In genomic region chr6:10343320-10343719, GRCh38 we compare ENCODE assay signal across 33 cellular contexts.
DNase-seq lines count a peak whose midpoint lies in the region; ATAC-seq, FAIRE-seq and TF ChIP-seq lines count a peak whose summit lies in the region.
"Had no signal": no experiment of that assay in that cellular context is flagged by ENCODE, and none has a peak within 500 bp of the region (broad histone marks: within the 10 kb centered on the region; RNA-seq: fewer than 3 reads in every experiment).

No MANE protein-coding gene starts in this region.

- no peak overlapping the region for H2AFZ ChIP-seq in Karpas-422 (ENCODE audit: low read length)

- TF ChIP-seq POLR2A in GM12891 (IDR thresholded peaks at IDR 0.05; ENCODE audit: low read depth, low read length) = no peak

- ATAC-seq in activated T-cell treated with anti-CD3 and anti-CD28 coated beads, Interleukin-2, amount 50 U/mL, for 72 hours (replicated peaks in 1 of 2) = no peak
- no peak for ATAC-seq in GM21528 (IDR thresholded peaks at IDR 0.05; ENCODE audit: low FRiP score, unreplicated experiment)
- ATAC-seq in HG02759 (IDR thresholded peaks at IDR 0.05; ENCODE audit: unreplicated experiment) = no peak
- ATAC-seq: activated CD8-positive, alpha-beta T cell treated with anti-CD3 and anti-CD28 coated beads for 36 hours; left colon; naive thymus-derived CD8-positive, alpha-beta T cell had no signal

- no peaks in the 10 kb centered on the region for H3K9me3 ChIP-seq in Karpas-422 (ENCODE audit: low read length)
- H3K9me3 ChIP-seq: breast epithelium, Peyer's patch, prostate gland, tibial artery had no signal

- no peaks in the 10 kb centered on the region for H3K36me3 Mint-ChIP-seq in chondrocyte (ENCODE audit: low read depth)
- no peaks in the 10 kb centered on the region for H3K36me3 Mint-ChIP-seq in activated T-cell treated with anti-CD3 and anti-CD28 coated beads, Interleukin-2, amount 50 U/mL, for 72 hours (ENCODE audit: insufficient read depth in 2 of 2)
- H3K36me3 Mint-ChIP-seq: activated naive CD8-positive, alpha-beta T cell; CD4-positive, alpha-beta memory T cell; immature natural killer cell had no signal

- no peaks in the 10 kb centered on the region for H3K4me1 Mint-ChIP-seq in chondrocyte (ENCODE audit: low read depth)
- H3K4me1 Mint-ChIP-seq in activated T-cell treated with anti-CD3 and anti-CD28 coated beads, Interleukin-2, amount 50 U/mL, for 72 hours (ENCODE audit: low read depth) = no peaks in the 10 kb centered on the region
- H3K4me1 Mint-ChIP-seq: B cell; CD4-positive, alpha-beta memory T cell; immature natural killer cell; naive thymus-derived CD8-positive, alpha-beta T cell had no signal

- no peak overlapping the region for H3K27ac ChIP-seq in Karpas-422 (ENCODE audit: low read length)
- H3K27ac ChIP-seq: breast epithelium, Peyer's patch, prostate gland, tibial artery had no signal

- TF ChIP-seq CTCF in chondrocyte (IDR thresholded peaks at IDR 0.05) = peak; percentile 10

- H3K79me2 ChIP-seq in Karpas-422 (ENCODE audit: low read length) = no peaks in the 10 kb centered on the region

- H3K4me1 ChIP-seq in Karpas-422 (ENCODE audit: low read length) = peaks cover 5% of the 10 kb centered on the region
- H3K4me1 ChIP-seq: breast epithelium, Peyer's patch, prostate gland, tibial artery had no signal

- no peak overlapping the region for H3K27ac Mint-ChIP-seq in chondrocyte (ENCODE audit: unreplicated experiment)
- H3K27ac Mint-ChIP-seq in activated T-cell treated with anti-CD3 and anti-CD28 coated beads, Interleukin-2, amount 50 U/mL, for 72 hours = no peak overlapping the region
- H3K27ac Mint-ChIP-seq: activated CD8-positive, alpha-beta T cell treated with anti-CD3 and anti-CD28 coated beads for 36 hours; activated naive CD8-positive, alpha-beta T cell; B cell; CD4-positive, alpha-beta memory T cell; immature natural killer cell; naive thymus-derived CD8-positive, alpha-beta T cell had no signal

- H3K9ac ChIP-seq in Karpas-422 (ENCODE audit: low read length) = no peak overlapping the region

- no peak overlapping the region for H3K4me3 Mint-ChIP-seq in chondrocyte (ENCODE audit: unreplicated experiment)
- no peak overlapping the region for H3K4me3 Mint-ChIP-seq in activated T-cell treated with anti-CD3 and anti-CD28 coated beads, Interleukin-2, amount 50 U/mL, for 72 hours
- H3K4me3 Mint-ChIP-seq: activated CD8-positive, alpha-beta T cell treated with anti-CD3 and anti-CD28 coated beads for 36 hours; activated naive CD8-positive, alpha-beta T cell; B cell; CD4-positive, alpha-beta memory T cell; immature natural killer cell; naive thymus-derived CD8-positive, alpha-beta T cell had no signal

- no peaks in the 10 kb centered on the region for H3K36me3 ChIP-seq in Karpas-422 (ENCODE audit: insufficient read depth, low read length)
- H3K36me3 ChIP-seq: breast epithelium, Peyer's patch, prostate gland, tibial artery had no signal

- no peak overlapping the region for H3K4me2 ChIP-seq in Karpas-422 (ENCODE audit: low read depth, low read length, poor library complexity, severe bottlenecking)

- DNase-seq in GM12891 (ENCODE audit: insufficient read length, low spot score) (no peak), Karpas-422 (peak; percentile 43), OCI-M1 (lab: John Stamatoyannopoulos, UW) (peak; percentile 25), chondrocyte (ENCODE audit: low spot score) (no peak), foreskin melanocyte (no peak)
- DNase-seq in activated T-cell treated with anti-CD3 and anti-CD28 coated beads, Interleukin-2, amount 50 U/mL, for 72 hours = no peak
- DNase-seq: activated CD4-positive, alpha-beta T cell treated with anti-CD3 and anti-CD28 coated beads for 1 hour; activated CD8-positive, alpha-beta T cell treated with anti-CD3 and anti-CD28 coated beads for 36 hours; activated effector memory CD4-positive, alpha-beta T cell treated with Interleukin-2 at 50 U/mL for 16 hours; CD4-positive, alpha-beta memory T cell; DND-41; GF-D8; GOT3; immature natural killer cell; left colon; naive thymus-derived CD8-positive, alpha-beta T cell; NCI-H1105 treated with DMSO at 0.1 percent for 48 hours; NCI-H1930; NCI-H2227 treated with DMSO at 0.1 percent for 48 hours; NCI-H526 treated with DMSO at 0.1 percent for 48 hours; Peyer's patch; stimulated activated CD4-positive, alpha-beta T cell treated with anti-CD3 and anti-CD28 coated beads, Interleukin-15, amount 100 ng/mL, for 24 hours; stimulated activated CD4-positive, alpha-beta T cell treated with anti-CD3 and anti-CD28 coated beads, Interleukin-4, amount 100 ng/mL, for 4 hours; tibial artery had no signal

- H3K27me3 ChIP-seq in Karpas-422 (ENCODE audit: low read length) = no peaks in the 10 kb centered on the region
- H3K27me3 ChIP-seq: breast epithelium, Peyer's patch, tibial artery had no signal

- no peak for FAIRE-seq in GM12891 (lab: Jason Lieb, UNC)
- FAIRE-seq: D721Med, endothelial cell of umbilical vein, GM19239 had no signal

- no peaks in the 10 kb centered on the region for H4K20me1 ChIP-seq in Karpas-422 (ENCODE audit: insufficient read depth, low read depth, low read length)

- H3K9me3 Mint-ChIP-seq in chondrocyte (ENCODE audit: low read depth) = no peaks in the 10 kb centered on the region
- no peaks in the 10 kb centered on the region for H3K9me3 Mint-ChIP-seq in activated T-cell treated with anti-CD3 and anti-CD28 coated beads, Interleukin-2, amount 50 U/mL, for 72 hours
- H3K9me3 Mint-ChIP-seq: activated CD8-positive, alpha-beta T cell treated with anti-CD3 and anti-CD28 coated beads for 36 hours had no signal

- H3K4me3 ChIP-seq in Karpas-422 (ENCODE audit: low read length) = no peak overlapping the region
- H3K4me3 ChIP-seq: breast epithelium, Peyer's patch, prostate gland, tibial artery had no signal

- no peaks in the 10 kb centered on the region for H3K27me3 Mint-ChIP-seq in chondrocyte (ENCODE audit: low read depth)
- H3K27me3 Mint-ChIP-seq in activated T-cell treated with anti-CD3 and anti-CD28 coated beads, Interleukin-2, amount 50 U/mL, for 72 hours (ENCODE audit: low read depth) = peaks cover 6% of the 10 kb centered on the region
- H3K27me3 Mint-ChIP-seq: activated naive CD8-positive, alpha-beta T cell had no signal

- no peaks in the 10 kb centered on the region for H3K9me2 ChIP-seq in Karpas-422 (replicated peaks; ENCODE audit: insufficient read depth, low read length)

TF ChIP-seq in GM12891, 5 proteins besides CTCF, POLR2A, EP300 and RAD21:
- TF ChIP-seq SPI1 (IDR thresholded peaks at IDR 0.05; ENCODE audit: low read depth, low read length) (peak; percentile 62), PAX5 (IDR thresholded peaks at IDR 0.05; ENCODE audit: insufficient read depth, low read length, severe bottlenecking) (no peak)

Comparison
In these comparisons a context has a peak if more than half of its experiments do, and no peak if none do; other contexts are left out.
1. DNase-seq: peak in Karpas-422 (single experiment) and OCI-M1 (single experiment); none in GM12891 (single experiment), chondrocyte (single experiment), activated T-cell treated with anti-CD3 and anti-CD28 coated beads, Interleukin-2, amount 50 U/mL, for 72 hours (0 of 2) and foreskin melanocyte (single experiment).